ENCODE assay signal across 27 cellular contexts in the genomic region with DNA sequence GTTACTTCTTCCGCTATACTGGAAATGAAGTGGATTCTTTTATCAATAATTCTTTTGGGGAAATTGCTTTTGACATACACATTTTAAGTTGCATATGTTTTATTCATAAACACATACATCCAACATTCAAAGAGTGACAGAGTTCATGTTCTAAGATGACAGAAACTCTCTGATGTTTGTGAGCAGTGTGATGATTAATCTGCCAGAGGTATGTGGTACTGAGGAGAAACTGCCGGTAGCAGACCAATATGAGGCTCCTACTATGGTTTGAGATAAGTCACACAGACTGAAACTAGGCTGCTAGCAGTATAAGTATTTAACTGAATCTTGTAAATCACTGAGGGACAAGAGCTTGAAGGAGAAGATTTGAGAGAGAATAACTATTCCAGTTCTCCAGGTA.
"Had no signal": no experiment of that assay in that cellular context is flagged by ENCODE, and none has a peak within 500 bp of the region (broad histone marks: within the 10 kb centered on the region; RNA-seq: fewer than 3 reads in every experiment).

No MANE protein-coding gene starts in this region.

- FAIRE-seq: colon, endothelial cell of umbilical vein, islet of Langerhans, keratinocyte had no signal

- H3K27ac ChIP-seq: coronary artery, dorsolateral prefrontal cortex, epithelial cell of prostate, esophagus squamous epithelium, gastrocnemius medialis, heart right ventricle, left lung, lower lobe of right lung had no signal

- H3K4me1 ChIP-seq: esophagus squamous epithelium, gastrocnemius medialis, heart right ventricle, left lung, lower lobe of right lung had no signal

- H3K27me3 ChIP-seq: dorsolateral prefrontal cortex, esophagus squamous epithelium, gastrocnemius medialis, heart right ventricle, left lung had no signal

- H3K27ac Mint-ChIP-seq: memory B cell had no signal

- H3K9me3 ChIP-seq: esophagus squamous epithelium, gastrocnemius medialis, left lung, lower lobe of right lung had no signal

- H3K4me3 ChIP-seq: coronary artery, dorsolateral prefrontal cortex, esophagus squamous epithelium, gastrocnemius medialis, heart right ventricle, left lung, lower lobe of right lung had no signal

- H3K4me3 Mint-ChIP-seq: memory B cell had no signal

- H3K36me3 ChIP-seq: esophagus squamous epithelium, gastrocnemius medialis, heart right ventricle, left lung, lower lobe of right lung had no signal

- H3K27me3 Mint-ChIP-seq: memory B cell had no signal

- H3K36me3 Mint-ChIP-seq: memory B cell had no signal

- DNase-seq: dermis blood vessel endothelial cell; dorsolateral prefrontal cortex; effector CD4-positive, alpha-beta T cell; effector memory CD4-positive, alpha-beta T cell; erythroblast; esophagus squamous epithelium; foreskin fibroblast; foreskin melanocyte; gastrocnemius medialis; glutamatergic neuron; head of caudate nucleus; heart right ventricle; hippocampal formation; left cardiac atrium; left lung; left ventricle myocardium superior; lower lobe of right lung; mesendoderm; midbrain had no signal

- H3K4me1 Mint-ChIP-seq: memory B cell had no signal

- H3K9me3 Mint-ChIP-seq: memory B cell had no signal

- ATAC-seq: esophagus mucosa, gastrocnemius medialis, heart right ventricle, left cardiac atrium, left lung, left ventricle myocardium superior, lower lobe of right lung had no signal
